Comparison of ENCODE assay signal across 12 cellular contexts in the genomic region with DNA sequence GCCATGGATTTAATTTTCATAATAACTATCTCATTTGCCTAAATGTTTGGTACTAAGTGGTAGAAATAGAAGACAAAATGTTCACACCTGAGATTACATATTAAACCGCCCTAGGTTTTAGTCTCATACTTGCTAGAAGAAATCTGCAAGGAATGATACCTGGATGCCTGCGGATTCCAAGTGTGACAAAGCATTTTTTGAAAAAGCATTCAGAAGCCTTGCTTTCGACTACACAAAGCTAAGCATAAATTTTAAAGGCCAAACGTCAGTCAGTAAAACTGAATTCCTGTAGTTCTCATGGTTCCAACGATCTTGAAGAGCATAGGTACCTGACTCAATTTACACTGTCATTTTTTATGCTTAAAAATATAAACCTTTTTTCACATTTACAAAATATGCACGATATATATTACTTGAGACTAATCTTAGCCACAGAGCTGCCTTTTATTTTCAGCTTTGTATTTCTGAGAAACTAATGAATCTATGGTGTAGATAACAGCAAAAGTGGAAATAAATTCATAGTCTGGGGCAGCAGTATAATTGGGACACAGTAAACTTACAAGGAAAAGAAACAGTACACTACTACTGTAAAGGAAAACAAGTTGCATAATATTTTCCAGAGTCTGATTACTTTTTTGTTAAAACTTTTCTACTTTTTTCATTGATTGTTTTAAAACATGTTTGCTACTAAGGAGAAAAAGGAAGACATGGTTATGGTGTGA. TPM values are rescaled to one million over a fixed set of nuclear protein-coding genes. Genes with fewer than 3 reads are reported as not detected.
DNase-seq lines count a peak whose midpoint lies in the region; ATAC-seq, FAIRE-seq and TF ChIP-seq lines count a peak whose summit lies in the region.
"Had no signal": no experiment of that assay in that cellular context is flagged by ENCODE, and none has a peak within 500 bp of the region (broad histone marks: within the 10 kb centered on the region; RNA-seq: fewer than 3 reads in every experiment).

No MANE protein-coding gene starts in this region.

- WGBS in mesodermal cell (ENCODE audit: insufficient coverage in 2 of 2), 2 experiments = 90% methylated on average over 4 of the region's 6 CpGs
- 73 to 76% methylated on average over 6 of the region's 6 CpGs for WGBS in upper lobe of left lung, 2 donors

- H3K9ac ChIP-seq in kidney (ENCODE audit: low read length in 2 of 2) = peak overlapping the region in 1 of 2 donors; percentile 31

- H3K4me3 ChIP-seq in mesodermal cell (ENCODE audit: extremely low read depth, insufficient read depth, low read length, poor library complexity, severe bottlenecking) (peak overlapping the region; percentile 35), upper lobe of left lung (peak overlapping the region in 3 of 4 donors; percentile 46 to 59 (median 55)), kidney (ENCODE audit: low read length in 2 of 2) (peak overlapping the region in 1 of 2 donors; percentile 68)

- FAIRE-seq in kidney (lab: Jason Lieb, UNC) = no peak

- H3K27ac Mint-ChIP-seq in activated naive CD4-positive, alpha-beta T cell treated with anti-CD3 and anti-CD28 coated beads, Interleukin-2, amount 50 U/mL, for 24 hours = peak overlapping the region; percentile 91
- H3K27ac Mint-ChIP-seq in activated T-helper 2 cell treated with anti-CD3 and anti-CD28 coated beads, Interferon-gamma antibody, Interleukin-2, Interleukin-4, amounts not matched to agents 10 μg/mL and 5 μg/mL and 100 μg/mL, durations not matched to agents 14 hours and 24 hours and 36 hours = peak overlapping the region; percentile 90

- peak overlapping the region; percentile 88 for H3K4me3 Mint-ChIP-seq in activated naive CD4-positive, alpha-beta T cell treated with anti-CD3 and anti-CD28 coated beads, Interleukin-2, amount 50 U/mL, for 24 hours
- peak overlapping the region; percentile 89 for H3K4me3 Mint-ChIP-seq in activated T-helper 2 cell treated with anti-CD3 and anti-CD28 coated beads, Interferon-gamma antibody, Interleukin-2, Interleukin-4, amounts not matched to agents 10 μg/mL and 5 μg/mL and 100 μg/mL, durations not matched to agents 14 hours and 24 hours and 36 hours (ENCODE audit: low read depth)

- peaks cover 20% of the 10 kb centered on the region for H3K4me1 Mint-ChIP-seq in activated naive CD4-positive, alpha-beta T cell treated with anti-CD3 and anti-CD28 coated beads, Interleukin-2, amount 50 U/mL, for 24 hours
- H3K4me1 Mint-ChIP-seq in activated T-helper 2 cell treated with anti-CD3 and anti-CD28 coated beads, Interferon-gamma antibody, Interleukin-2, Interleukin-4, amounts not matched to agents 10 μg/mL and 5 μg/mL and 100 μg/mL, durations not matched to agents 14 hours and 24 hours and 36 hours (ENCODE audit: low read depth) = peaks cover 46% of the 10 kb centered on the region

- intact Hi-C loops in activated T-helper 2 cell treated with anti-CD3 and anti-CD28 coated beads, Interferon-gamma antibody, Interleukin-2, Interleukin-4, amounts not matched to agents 10 μg/mL and 5 μg/mL and 100 μg/mL, durations not matched to agents 14 hours and 24 hours and 36 hours (cut with micrococcal nuclease) = loop anchor here (1.0 to 5.0 kb wide), 4 partner anchors 8 to 158 kb away; a partner anchor contains a TSS
- intact Hi-C loops in kidney (cut with DNase I) = no loop called here

- no peaks in the 10 kb centered on the region for H3K36me3 Mint-ChIP-seq in activated naive CD4-positive, alpha-beta T cell treated with anti-CD3 and anti-CD28 coated beads, Interleukin-2, amount 50 U/mL, for 24 hours
- H3K36me3 Mint-ChIP-seq in activated T-helper 2 cell treated with anti-CD3 and anti-CD28 coated beads, Interferon-gamma antibody, Interleukin-2, Interleukin-4, amounts not matched to agents 10 μg/mL and 5 μg/mL and 100 μg/mL, durations not matched to agents 14 hours and 24 hours and 36 hours (ENCODE audit: low read depth) = no peaks in the 10 kb centered on the region

- ATAC-seq in upper lobe of left lung (ENCODE audit: low FRiP score in 2 of 2) = no peak
- ATAC-seq in HG03521 (IDR thresholded peaks at IDR 0.05; ENCODE audit: unreplicated experiment) = no peak

- TF ChIP-seq POLR2A in upper lobe of left lung (IDR thresholded peaks at IDR 0.05) = no peak

- no peak overlapping the region for H3K27ac ChIP-seq in mesodermal cell (ENCODE audit: low read depth, low read length, severe bottlenecking)
- H3K27ac ChIP-seq in upper lobe of left lung = peak overlapping the region in 1 of 4 donors; percentile 62
- no peak overlapping the region for H3K27ac ChIP-seq in kidney (ENCODE audit: low read depth in 2 of 2, low read length in 2 of 2)
- H3K27ac ChIP-seq: BLaER1 treated with 17β-estradiol and CSF1 and Interleukin-3, amounts not matched to agents 10 nM and 100 nM had no signal

- no peaks in the 10 kb centered on the region for H3K27me3 ChIP-seq in upper lobe of left lung

- H3K9me3 Mint-ChIP-seq in activated naive CD4-positive, alpha-beta T cell treated with anti-CD3 and anti-CD28 coated beads, Interleukin-2, amount 50 U/mL, for 24 hours = no peaks in the 10 kb centered on the region
- no peaks in the 10 kb centered on the region for H3K9me3 Mint-ChIP-seq in activated T-helper 2 cell treated with anti-CD3 and anti-CD28 coated beads, Interferon-gamma antibody, Interleukin-2, Interleukin-4, amounts not matched to agents 10 μg/mL and 5 μg/mL and 100 μg/mL, durations not matched to agents 14 hours and 24 hours and 36 hours

- no peaks in the 10 kb centered on the region for H3K9me3 ChIP-seq in mesodermal cell (ENCODE audit: control insufficient read depth, low read length)
- H3K9me3 ChIP-seq in upper lobe of left lung = no peaks in the 10 kb centered on the region
- H3K9me3 ChIP-seq in kidney (ENCODE audit: control insufficient read depth in 1 of 2, low read length in 2 of 2) = no peaks in the 10 kb centered on the region

- TF ChIP-seq CTCF in upper lobe of left lung (IDR thresholded peaks at IDR 0.05) (no peak), kidney (IDR thresholded peaks at IDR 0.05; ENCODE audit: borderline replicate concordance, extremely low read depth, insufficient read depth) (no peak)

- H3K36me3 ChIP-seq in mesodermal cell (ENCODE audit: control insufficient read depth, insufficient read depth, low read length) (no peaks in the 10 kb centered on the region), upper lobe of left lung (no peaks in the 10 kb centered on the region), kidney (ENCODE audit: control insufficient read depth in 1 of 2, insufficient read depth in 2 of 2, low read length in 2 of 2) (no peaks in the 10 kb centered on the region)

- H3K27me3 Mint-ChIP-seq in activated naive CD4-positive, alpha-beta T cell treated with anti-CD3 and anti-CD28 coated beads, Interleukin-2, amount 50 U/mL, for 24 hours = no peaks in the 10 kb centered on the region
- H3K27me3 Mint-ChIP-seq in activated T-helper 2 cell treated with anti-CD3 and anti-CD28 coated beads, Interferon-gamma antibody, Interleukin-2, Interleukin-4, amounts not matched to agents 10 μg/mL and 5 μg/mL and 100 μg/mL, durations not matched to agents 14 hours and 24 hours and 36 hours (ENCODE audit: low read depth) = no peaks in the 10 kb centered on the region

- no peak for DNase-seq in activated naive CD4-positive, alpha-beta T cell treated with anti-CD3 and anti-CD28 coated beads, Interleukin-2, amount 50 U/mL, for 16 hours
- DNase-seq in activated T-helper 2 cell treated with anti-CD3 and anti-CD28 coated beads, Interferon-gamma antibody, Interleukin-2, Interleukin-4, amounts not matched to agents 10 μg/mL and 5 μg/mL and 100 μg/mL, durations not matched to agents 14 hours and 24 hours and 36 hours (ENCODE audit: low spot score) = no peak
- DNase-seq in upper lobe of left lung (no peak), kidney (no peak), NOMO-1 treated with DMSO at 0.1 percent for 48 hours (lab: John Stamatoyannopoulos, UW; ENCODE audit: unreplicated experiment) (no peak)
- DNase-seq: GOT3, NCI-H446 had no signal

- TF ChIP-seq EP300 in upper lobe of left lung (IDR thresholded peaks at IDR 0.05) = no peak

- H3K4me1 ChIP-seq in mesodermal cell (ENCODE audit: control insufficient read depth, insufficient read depth, low read length, poor library complexity, severe bottlenecking) (peaks cover 3% of the 10 kb centered on the region), upper lobe of left lung (peaks cover 0 to 19% (median 9%) of the 10 kb centered on the region in 4 donors), kidney (ENCODE audit: control insufficient read depth in 1 of 2, insufficient read depth in 1 of 2, low read depth in 1 of 2, low read length in 2 of 2) (peaks cover 0 to 3% of the 10 kb centered on the region in 2 donors)

RNA-seq across cellular contexts. Expression of a gene that starts 1.2 kb away (rescaled TPM):
- 0.52 and 0.71 TPM in 2 replicates for total RNA-seq in activated T-helper 2 cell treated with anti-CD3 and anti-CD28 coated beads, Interferon-gamma antibody, Interleukin-2, Interleukin-4, amounts not matched to agents 10 μg/mL and 5 μg/mL and 100 μg/mL, durations not matched to agents 14 hours and 24 hours and 36 hours
- polyA plus RNA-seq in mesodermal cell (2013, experiment 1 of 2) = 0.22 TPM
- polyA plus RNA-seq in mesodermal cell (2013, experiment 2 of 2) = 0.15 TPM
- total RNA-seq in upper lobe of left lung (1 to 10 TPM in 2 of 6 donors, under 1 TPM in 3, not detected in 1; 0.33 to 3.1 (median 0.66) TPM), kidney (0.31 TPM)
- 0.17 TPM for polyA plus RNA-seq in kidney (ENCODE audit: insufficient read depth, low read depth, low replicate concordance)
- total RNA-seq: pulmonary artery endothelial cell had no signal

RNA-seq across cellular contexts. Expression of a gene that starts 28.5 kb away (rescaled TPM):
- total RNA-seq in activated T-helper 2 cell treated with anti-CD3 and anti-CD28 coated beads, Interferon-gamma antibody, Interleukin-2, Interleukin-4, amounts not matched to agents 10 μg/mL and 5 μg/mL and 100 μg/mL, durations not matched to agents 14 hours and 24 hours and 36 hours = 738 and 741 TPM in 2 replicates
- polyA plus RNA-seq in mesodermal cell (2013, experiment 1 of 2) = 3.6 TPM
- polyA plus RNA-seq in mesodermal cell (2013, experiment 2 of 2) = 4.6 TPM
- 100 to 1,000 TPM in 4 of 6 donors, 10 to 100 TPM in 2; 72.3 to 331 (median 129) TPM for total RNA-seq in upper lobe of left lung
- total RNA-seq in kidney = 73.5 TPM
- polyA plus RNA-seq in kidney (ENCODE audit: insufficient read depth, low read depth, low replicate concordance) = 5.6 TPM
